In the genomic region with DNA sequence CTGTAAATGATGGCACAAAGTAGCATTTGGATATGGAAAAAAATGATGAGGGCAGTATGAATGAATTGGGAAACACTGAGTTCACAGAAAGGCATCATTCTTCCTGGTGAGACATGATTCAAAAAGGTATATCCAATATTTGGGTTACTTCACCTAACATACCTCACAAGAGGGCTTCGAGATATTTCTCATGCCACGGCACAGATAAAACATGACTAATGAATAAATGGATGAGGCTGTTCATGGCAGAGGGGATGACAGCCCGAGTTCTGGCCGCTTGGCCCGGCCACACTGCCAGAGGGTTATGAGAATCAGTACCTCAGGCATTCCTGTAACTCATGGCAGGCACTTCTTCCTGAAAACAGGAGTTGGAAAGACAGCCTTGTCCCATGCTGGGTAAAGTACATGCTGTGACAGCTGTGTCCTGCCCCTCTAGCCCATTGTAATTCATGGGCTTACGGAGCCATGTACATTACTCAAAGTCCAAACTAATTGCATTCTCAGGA, we compare ENCODE assay signal across 25 cellular contexts.
A peak's percentile ranks its signal among the peaks of the same experiment; 100 is the strongest.
DNase-seq lines count a peak whose midpoint lies in the region; ATAC-seq, FAIRE-seq and TF ChIP-seq lines count a peak whose summit lies in the region.
"Had no signal": no experiment of that assay in that cellular context is flagged by ENCODE, and none has a peak within 500 bp of the region (broad histone marks: within the 10 kb centered on the region; RNA-seq: fewer than 3 reads in every experiment).

No MANE protein-coding gene starts in this region.

- H3K36me3 Mint-ChIP-seq in astrocyte (ENCODE audit: low read depth, unreplicated experiment), result peaks cover 8% of the 10 kb centered on the region

- peak in 3 of 4 donors; percentile 26 to 74 (median 70) for ATAC-seq in psoas muscle
- no peak for ATAC-seq in HG03378 (IDR thresholded peaks at IDR 0.05; ENCODE audit: unreplicated experiment)
- ATAC-seq: A549, GM12878 had no signal

- H3K4me1 ChIP-seq in astrocyte (ENCODE audit: insufficient read depth, low read length) (peaks cover 29% of the 10 kb centered on the region), psoas muscle (peaks cover 21% of the 10 kb centered on the region), hepatocyte (ENCODE audit: insufficient read depth) (no peaks in the 10 kb centered on the region)
- H3K4me1 ChIP-seq: A549, BE2C had no signal

- H3K27me3 Mint-ChIP-seq in astrocyte (ENCODE audit: low read depth, unreplicated experiment), result no peaks in the 10 kb centered on the region
- H3K27me3 Mint-ChIP-seq: CD4-positive, alpha-beta T cell; CD8-positive, alpha-beta memory T cell had no signal

- H3K9me3 Mint-ChIP-seq in astrocyte (ENCODE audit: unreplicated experiment), result no peaks in the 10 kb centered on the region
- H3K9me3 Mint-ChIP-seq: CD4-positive, alpha-beta T cell; CD8-positive, alpha-beta memory T cell had no signal

- no peak overlapping the region for H3K27ac ChIP-seq in astrocyte (ENCODE audit: low read depth, low read length)
- peak overlapping the region; percentile 24 for H3K27ac ChIP-seq in psoas muscle
- H3K27ac ChIP-seq in hepatocyte, result no peak overlapping the region
- H3K27ac ChIP-seq: A549; BLaER1 treated with 17β-estradiol and CSF1 and Interleukin-3, amounts not matched to agents 10 nM and 100 nM had no signal

- FAIRE-seq in astrocyte (lab: Jason Lieb, UNC), result no peak
- FAIRE-seq: A549, D721Med, GM12878, GM18507, H54 had no signal

- intact Hi-C loops in psoas muscle (cut with DNase I), result no loop called here

- H3K36me3 ChIP-seq in astrocyte (ENCODE audit: insufficient read depth, low read length) (no peaks in the 10 kb centered on the region), psoas muscle (ENCODE audit: insufficient read depth in 1 of 2, low read depth in 1 of 2) (no peaks in the 10 kb centered on the region), hepatocyte (replicated peaks; ENCODE audit: insufficient read depth, low read depth) (no peaks in the 10 kb centered on the region)
- H3K36me3 ChIP-seq: BE2C had no signal

- H3K4me3 ChIP-seq in astrocyte (ENCODE audit: insufficient read depth, low read depth, low read length) (no peak overlapping the region), psoas muscle (no peak overlapping the region), hepatocyte (no peak overlapping the region)
- H3K4me3 ChIP-seq: A549; BLaER1 treated with 17β-estradiol and CSF1 and Interleukin-3, amounts not matched to agents 10 nM and 100 nM; GM12878 had no signal

- H3K27me3 ChIP-seq in astrocyte (ENCODE audit: insufficient read depth, low read length) (no peaks in the 10 kb centered on the region), psoas muscle (ENCODE audit: insufficient read depth in 3 of 3, low read length in 2 of 3) (no peaks in the 10 kb centered on the region), hepatocyte (no peaks in the 10 kb centered on the region)
- H3K27me3 ChIP-seq: BE2C; BLaER1 treated with 17β-estradiol and CSF1 and Interleukin-3, amounts not matched to agents 10 nM and 100 nM had no signal

- H3K9ac ChIP-seq in astrocyte (ENCODE audit: low read length), result no peak overlapping the region
- H3K9ac ChIP-seq: BLaER1 treated with 17β-estradiol and CSF1 and Interleukin-3, amounts not matched to agents 10 nM and 100 nM had no signal

- H3K79me2 ChIP-seq in astrocyte (ENCODE audit: insufficient read depth, low read length) (peaks cover 2% of the 10 kb centered on the region), hepatocyte (no peaks in the 10 kb centered on the region)

- H4K20me1 ChIP-seq in astrocyte (ENCODE audit: insufficient read depth, low read length) (peaks cover 3% of the 10 kb centered on the region), hepatocyte (ENCODE audit: insufficient read depth, poor library complexity, severe bottlenecking) (no peaks in the 10 kb centered on the region)
- H4K20me1 ChIP-seq: BLaER1 treated with 17β-estradiol and CSF1 and Interleukin-3, amounts not matched to agents 10 nM and 100 nM had no signal

- H3K4me1 Mint-ChIP-seq in astrocyte (ENCODE audit: low read depth, unreplicated experiment), result peaks cover 50% of the 10 kb centered on the region
- H3K4me1 Mint-ChIP-seq: CD14-positive monocyte had no signal

- H3K4me2 ChIP-seq in astrocyte (ENCODE audit: low read length) (no peak overlapping the region), hepatocyte (no peak overlapping the region)
- H3K4me2 ChIP-seq: A549; BLaER1 treated with 17β-estradiol and CSF1 and Interleukin-3, amounts not matched to agents 10 nM and 100 nM had no signal

- peak overlapping the region; percentile 42 for H3K27ac Mint-ChIP-seq in astrocyte (ENCODE audit: unreplicated experiment)
- H3K27ac Mint-ChIP-seq: CD14-positive monocyte; CD4-positive, alpha-beta T cell had no signal

- TF ChIP-seq CTCF in astrocyte (IDR thresholded peaks at IDR 0.05; ENCODE audit: insufficient read depth, low read depth, low read length) (no peak), psoas muscle (IDR thresholded peaks at IDR 0.05) (no peak), hepatocyte (IDR thresholded peaks at IDR 0.05; ENCODE audit: poor library complexity) (no peak)

- H3K4me3 Mint-ChIP-seq in astrocyte (ENCODE audit: unreplicated experiment), result no peak overlapping the region
- H3K4me3 Mint-ChIP-seq: CD14-positive monocyte; CD4-positive, alpha-beta T cell; CD8-positive, alpha-beta memory T cell had no signal

- H3K9me3 ChIP-seq in astrocyte (ENCODE audit: insufficient read depth, low read depth, low read length), result no peaks in the 10 kb centered on the region
- H3K9me3 ChIP-seq in psoas muscle, result no peaks in the 10 kb centered on the region
- no peaks in the 10 kb centered on the region for H3K9me3 ChIP-seq in hepatocyte (ENCODE audit: low read depth)
- H3K9me3 ChIP-seq: A549; BE2C; BLaER1 treated with 17β-estradiol and CSF1 and Interleukin-3, amounts not matched to agents 10 nM and 100 nM had no signal

- H2AFZ ChIP-seq in astrocyte (ENCODE audit: low read depth, low read length) (no peak overlapping the region), hepatocyte (no peak overlapping the region)

- H3K9me2 ChIP-seq in hepatocyte (replicated peaks; ENCODE audit: insufficient read depth), result no peaks in the 10 kb centered on the region

- 39 to 95% (median 60%) methylated on average over 6 of the region's 6 CpGs for WGBS in psoas muscle, 3 donors
- WGBS in hepatocyte (ENCODE audit: low lambda C conversion rate, missing lambda C conversion rate), result 99% methylated on average over 6 of the region's 6 CpGs

- DNase-seq in NCI-H226 (peak; percentile 11), astrocyte (ENCODE audit: low read depth) (no peak), psoas muscle (peak; percentile 21 to 54), hepatocyte (ENCODE audit: low spot score) (no peak)
- no peak for DNase-seq in stimulated activated CD4-positive, alpha-beta T cell treated with anti-CD3 and anti-CD28 coated beads, Interleukin-12 subunit alpha, Interleukin-12 subunit beta, amount 100 ng/mL, for 4 hours
- DNase-seq: 8988T; ACHN; AML-193; BE2C; CD4-positive, alpha-beta T cell; CD8-positive, alpha-beta memory T cell; DMS 273 treated with DMSO at 0.1 percent for 48 hours; DMS79; EL; GDM1; GOT3; HCEC 1CT had no signal

Comparison
In these comparisons a context has a peak if more than half of its experiments do, and no peak if none do; other contexts are left out.
1. DNase-seq: peak in NCI-H226 (single experiment) and psoas muscle (2 of 2); none in astrocyte (single experiment), stimulated activated CD4-positive, alpha-beta T cell treated with anti-CD3 and anti-CD28 coated beads, Interleukin-12 subunit alpha, Interleukin-12 subunit beta, amount 100 ng/mL, for 4 hours (single experiment) and hepatocyte (single experiment).